Comparison of ENCODE assay signal across 12 cellular contexts in genomic region chr2:55283083-55283482, GRCh38. TPM values are rescaled to one million over a fixed set of nuclear protein-coding genes. Genes with fewer than 3 reads are reported as not detected.
DNase-seq lines count a peak whose midpoint lies in the region; ATAC-seq and TF ChIP-seq lines count a peak whose summit lies in the region.
"Had no signal": no experiment of that assay in that cellular context is flagged by ENCODE, and none has a peak within 500 bp of the region (broad histone marks: within the 10 kb centered on the region; RNA-seq: fewer than 3 reads in every experiment).

No MANE protein-coding gene starts in this region.

- no peaks in the 10 kb centered on the region for H3K9me2 ChIP-seq in Karpas-422 (replicated peaks; ENCODE audit: insufficient read depth, low read length)

- H3K36me3 Mint-ChIP-seq in CD8-positive, alpha-beta T cell: peaks cover 10% of the 10 kb centered on the region
- H3K36me3 Mint-ChIP-seq in osteocyte (ENCODE audit: unreplicated experiment): peaks cover 5% of the 10 kb centered on the region

- TF ChIP-seq POLR2A in body of pancreas (IDR thresholded peaks at IDR 0.05): no peak

- peak overlapping the region; percentile 94 for H3K4me3 Mint-ChIP-seq in CD8-positive, alpha-beta T cell
- H3K4me3 Mint-ChIP-seq in osteocyte (ENCODE audit: unreplicated experiment): no peak overlapping the region

- peak overlapping the region; percentile 99 for H3K27ac Mint-ChIP-seq in CD8-positive, alpha-beta T cell
- peak overlapping the region; percentile 95 for H3K27ac Mint-ChIP-seq in osteocyte (ENCODE audit: unreplicated experiment)

- no peak for ATAC-seq in CD8-positive, alpha-beta T cell
- no peak for ATAC-seq in body of pancreas
- ATAC-seq in GM18520 (IDR thresholded peaks at IDR 0.05; ENCODE audit: unreplicated experiment): no peak

- peak overlapping the region; percentile 98 for H3K4me2 ChIP-seq in Karpas-422 (ENCODE audit: low read depth, low read length, poor library complexity, severe bottlenecking)

- peaks cover 12% of the 10 kb centered on the region for H3K79me2 ChIP-seq in Karpas-422 (ENCODE audit: low read length)

- no peak overlapping the region for H3K27ac ChIP-seq in CD8-positive, alpha-beta T cell (ENCODE audit: low read depth, low read length)
- H3K27ac ChIP-seq in Karpas-422 (ENCODE audit: low read length) (peak overlapping the region; percentile 73; the same call in 1 of the 2 replicates), body of pancreas (peak overlapping the region in 3 of 4 donors; percentile 87 to 97 (median 87))

- H3K9me3 ChIP-seq in CD8-positive, alpha-beta T cell (ENCODE audit: low read length): no peaks in the 10 kb centered on the region
- no peaks in the 10 kb centered on the region for H3K9me3 ChIP-seq in Karpas-422 (ENCODE audit: low read length)
- no peaks in the 10 kb centered on the region for H3K9me3 ChIP-seq in body of pancreas
- H3K9me3 ChIP-seq: ovary had no signal

- POLR2A ChIA-PET in CD8-positive, alpha-beta T cell (lab: Charles Lee): interaction anchor here (2.3 kb wide), 1 partner anchor 11 kb away, joined by 6 read pairs; no protein-coding TSS in a partner anchor

- H3K36me3 ChIP-seq in CD8-positive, alpha-beta T cell (ENCODE audit: insufficient read depth, low read length): no peaks in the 10 kb centered on the region
- no peaks in the 10 kb centered on the region for H3K36me3 ChIP-seq in Karpas-422 (ENCODE audit: insufficient read depth, low read length)
- no peaks in the 10 kb centered on the region for H3K36me3 ChIP-seq in body of pancreas (replicated peaks in 1 of 2; ENCODE audit: insufficient read depth in 1 of 2, low read depth in 2 of 2)
- H3K36me3 ChIP-seq: ovary had no signal

- H3K27me3 ChIP-seq in CD8-positive, alpha-beta T cell (ENCODE audit: insufficient read depth, low read length): no peaks in the 10 kb centered on the region
- H3K27me3 ChIP-seq in Karpas-422 (ENCODE audit: low read length): no peaks in the 10 kb centered on the region
- H3K27me3 ChIP-seq in body of pancreas: no peaks in the 10 kb centered on the region
- H3K27me3 ChIP-seq: ovary had no signal

- no peak overlapping the region for H2AFZ ChIP-seq in Karpas-422 (ENCODE audit: low read length)

- no peaks in the 10 kb centered on the region for H4K20me1 ChIP-seq in Karpas-422 (ENCODE audit: insufficient read depth, low read depth, low read length)

- H3K9me3 Mint-ChIP-seq in CD8-positive, alpha-beta T cell: no peaks in the 10 kb centered on the region
- H3K9me3 Mint-ChIP-seq in osteocyte (ENCODE audit: unreplicated experiment): no peaks in the 10 kb centered on the region

- DNase-seq in CD8-positive, alpha-beta T cell: no peak
- no peak for DNase-seq in Karpas-422
- DNase-seq in body of pancreas: no peak
- DNase-seq in osteocyte (ENCODE audit: extremely low spot score, unreplicated experiment): no peak
- no peak for DNase-seq in Kasumi-1 (lab: John Stamatoyannopoulos, UW)
- DNase-seq in posterior vena cava (ENCODE audit: low spot score): no peak
- no peak for DNase-seq in mesenteric fat pad (ENCODE audit: low spot score)
- DNase-seq: activated gamma-delta T cell treated with Interleukin-2 at 50 U/mL for 16 hours, NCI-H69, ovary, T-helper 9 cell had no signal

- CTCF ChIA-PET in CD8-positive, alpha-beta T cell (lab: Charles Lee): no interaction called here

- no peak overlapping the region for H3K4me3 ChIP-seq in CD8-positive, alpha-beta T cell (ENCODE audit: low read depth, low read length)
- H3K4me3 ChIP-seq in Karpas-422 (ENCODE audit: low read length) (peak overlapping the region; percentile 94), body of pancreas (no peak overlapping the region)

- peaks cover 7% of the 10 kb centered on the region for H3K4me1 ChIP-seq in CD8-positive, alpha-beta T cell (ENCODE audit: insufficient read depth, low read length)
- H3K4me1 ChIP-seq in Karpas-422 (ENCODE audit: low read length): peaks cover 27% of the 10 kb centered on the region
- H3K4me1 ChIP-seq in body of pancreas: peaks cover 45% of the 10 kb centered on the region

- peak overlapping the region; percentile 41 for H3K9ac ChIP-seq in Karpas-422 (ENCODE audit: low read length)

- intact Hi-C loops in CD8-positive, alpha-beta T cell (cut with DNase I, micrococcal nuclease): loop anchor here (5.0 to 10.0 kb wide), 9 partner anchors 51 to 1166 kb away; partner anchors contain the start of genes PNPT1 (in 2 of the 2), PPP4R3B (in 2 of the 2), ACYP2 (in 1 of the 2) and CCDC88A (in 1 of the 2)
- intact Hi-C loops in body of pancreas (cut with DNase I) (no loop called here), posterior vena cava (cut with DNase I) (no loop called here)

- H3K27me3 Mint-ChIP-seq in CD8-positive, alpha-beta T cell (ENCODE audit: low read depth): no peaks in the 10 kb centered on the region
- H3K27me3 Mint-ChIP-seq in osteocyte (ENCODE audit: unreplicated experiment): peaks cover 19% of the 10 kb centered on the region

- TF ChIP-seq CTCF in CD8-positive, alpha-beta T cell (IDR thresholded peaks at IDR 0.05): no peak
- TF ChIP-seq CTCF in body of pancreas (IDR thresholded peaks at IDR 0.05): no peak
- no peak for TF ChIP-seq CTCF in osteocyte (IDR thresholded peaks at IDR 0.05)

- 59 to 69% methylated on average over 12 of the region's 12 CpGs for WGBS in body of pancreas, 2 donors

- peaks cover 31% of the 10 kb centered on the region for H3K4me1 Mint-ChIP-seq in CD8-positive, alpha-beta T cell (ENCODE audit: low read depth)
- H3K4me1 Mint-ChIP-seq in osteocyte (ENCODE audit: unreplicated experiment): peaks cover 14% of the 10 kb centered on the region

RNA-seq across cellular contexts. Expression of gene MTIF2, which starts 14.1 kb away (rescaled TPM):
- total RNA-seq in CD8-positive, alpha-beta T cell: 10 to 100 TPM; 12.2 to 14.4 TPM
- 34.7 and 43.2 TPM in 2 replicates for total RNA-seq in Karpas-422 (2014; rRNA removed; shearing (Covaris generic); ENCODE audit: low replicate concordance)
- total RNA-seq in body of pancreas (10 to 100 TPM; 14.5 to 17.9 TPM), osteocyte (24.6 and 24.7 TPM in 2 replicates), posterior vena cava (10 to 100 TPM; 18.6 to 19.9 TPM), mesenteric fat pad (19.5 TPM)

RNA-seq across cellular contexts. Expression of gene RPS27A, which starts 50.6 kb away (rescaled TPM):
- 1,000 to 10,000 TPM; 2,135 to 2,231 TPM for total RNA-seq in CD8-positive, alpha-beta T cell
- 1,457 and 2,669 TPM in 2 replicates for total RNA-seq in Karpas-422 (2014; rRNA removed; shearing (Covaris generic); ENCODE audit: low replicate concordance)
- total RNA-seq in body of pancreas (100 to 1,000 TPM; 489 to 703 TPM), osteocyte (665 and 668 TPM in 2 replicates), posterior vena cava (100 to 1,000 TPM; 782 to 816 TPM), mesenteric fat pad (706 TPM)

RNA-seq across cellular contexts. Expression of gene CLHC1, which starts 51.0 kb away (rescaled TPM):
- 1 to 10 TPM; 2.2 to 2.3 TPM for total RNA-seq in CD8-positive, alpha-beta T cell
- total RNA-seq in Karpas-422 (2014; rRNA removed; shearing (Covaris generic); ENCODE audit: low replicate concordance): 12.1 and 17.9 TPM in 2 replicates
- total RNA-seq in body of pancreas (10 to 100 TPM in 1 of 2 donors, 1 to 10 TPM in 1; 3.3 to 19.7 TPM), osteocyte (21.6 and 23.5 TPM in 2 replicates), posterior vena cava (1 to 10 TPM; 7.1 to 9.3 TPM), mesenteric fat pad (5.2 TPM)

Comparison
In these comparisons a context has a peak if more than half of its experiments do, and no peak if none do; other contexts are left out.
1. intact Hi-C loops: an anchor here in CD8-positive, alpha-beta T cell (5.0 to 10.0 kb wide); none called in body of pancreas and posterior vena cava.